ENCODE assay signal across 8 cellular contexts in the genomic region with DNA sequence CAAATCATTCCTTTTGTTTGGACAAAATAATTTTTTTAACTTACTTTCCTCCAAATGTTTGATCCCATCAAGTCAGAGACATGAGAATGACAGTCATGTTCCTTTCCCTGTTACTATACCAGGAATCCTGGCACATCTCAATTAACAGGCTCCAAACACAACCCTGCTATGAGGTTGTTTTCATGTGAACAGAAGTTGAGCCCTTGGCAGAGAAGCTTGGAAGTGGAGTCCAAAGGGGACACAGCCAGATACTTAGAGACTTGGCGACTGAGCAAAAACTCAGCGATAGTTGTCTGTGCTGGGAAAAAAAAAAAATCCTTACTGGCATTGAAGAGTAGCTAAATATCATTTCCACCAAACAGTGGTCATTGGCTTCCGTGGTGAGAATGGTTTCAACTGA. TPM values are rescaled to one million over a fixed set of nuclear protein-coding genes. Genes with fewer than 3 reads are reported as not detected.
"Had no signal": no experiment of that assay in that cellular context is flagged by ENCODE, and none has a peak within 500 bp of the region (broad histone marks: within the 10 kb centered on the region; RNA-seq: fewer than 3 reads in every experiment).

No MANE protein-coding gene starts in this region.

- DNase-seq: H9, HCEC 1CT had no signal

- H3K4me3 ChIP-seq: GM23338 had no signal

- H3K27ac Mint-ChIP-seq: GM23338, H9, IgD-negative memory B cell had no signal

- H3K27ac ChIP-seq: HL-60 had no signal

- H3K4me1 Mint-ChIP-seq: IgD-negative memory B cell had no signal

- H3K4me3 Mint-ChIP-seq: GM23338, H9 had no signal

- ATAC-seq: GM23338, HepG2 had no signal

RNA-seq across cellular contexts. Expression of a gene that starts 12.8 kb away (rescaled TPM):
- total RNA-seq: GM23338, H1, H9, HT1080 had no signal

RNA-seq across cellular contexts. Expression of a gene that starts 27.0 kb away (rescaled TPM):
- total RNA-seq: GM23338, H1, H9, HepG2, HT1080 had no signal
